ENCODE assay signal across 8 cellular contexts in genomic region chr2:152718909-152719645, GRCh38. TPM values are rescaled to one million over a fixed set of nuclear protein-coding genes. Genes with fewer than 3 reads are reported as not detected.
DNase-seq lines count a peak whose midpoint lies in the region; ATAC-seq and TF ChIP-seq lines count a peak whose summit lies in the region.

No MANE protein-coding gene starts in this region.

- ATAC-seq in GM18511 (IDR thresholded peaks at IDR 0.05; ENCODE audit: unreplicated experiment) (peak; percentile 29), HG02943 (IDR thresholded peaks at IDR 0.05; ENCODE audit: low read depth, unreplicated experiment) (peak; percentile 32)
- no peak for ATAC-seq in natural killer cell treated with Interleukin-12 subunit alpha and Interleukin-12 subunit beta and Interleukin-15 and Interleukin-18, amount 100 ng/mL, for 72 hours

- H3K36me3 Mint-ChIP-seq in natural killer cell treated with Interleukin-12 subunit alpha and Interleukin-12 subunit beta and Interleukin-15 and Interleukin-18, amount 100 ng/mL, for 72 hours = peaks cover 23% of the 10 kb centered on the region

- H3K9me3 ChIP-seq in BE2C = no peaks in the 10 kb centered on the region

- H3K4me3 Mint-ChIP-seq in natural killer cell treated with Interleukin-12 subunit alpha and Interleukin-12 subunit beta and Interleukin-15 and Interleukin-18, amount 100 ng/mL, for 72 hours = peak overlapping the region; percentile 100

- TF ChIP-seq POLR2A in erythroblast (IDR thresholded peaks at IDR 0.05; ENCODE audit: low read length) = peak; percentile 78

- H3K36me3 ChIP-seq in BE2C = peaks cover 7% of the 10 kb centered on the region; the same call in 1 of the 2 replicates

- DNase-seq in BE2C = peak; percentile 56
- peak; percentile 28 for DNase-seq in NCI-H1436 treated with DMSO at 0.1 percent for 48 hours (lab: John Stamatoyannopoulos, UW)
- DNase-seq in SW 1271 (lab: John Stamatoyannopoulos, UW) = peak; percentile 25 to 74
- peak; percentile 90 to 91 for DNase-seq in erythroblast (lab: John Stamatoyannopoulos, UW)
- no peak for DNase-seq in natural killer cell treated with Interleukin-12 subunit alpha and Interleukin-12 subunit beta and Interleukin-15 and Interleukin-18, amount 100 ng/mL, for 72 hours (ENCODE audit: low spot score)
- no peak for DNase-seq in middle frontal gyrus (ENCODE audit: extremely low spot score, low spot score)

- H3K27ac Mint-ChIP-seq in natural killer cell treated with Interleukin-12 subunit alpha and Interleukin-12 subunit beta and Interleukin-15 and Interleukin-18, amount 100 ng/mL, for 72 hours = peak overlapping the region; percentile 93 to 96

- no peaks in the 10 kb centered on the region for H3K4me1 ChIP-seq in BE2C

- no peaks in the 10 kb centered on the region for H3K27me3 ChIP-seq in BE2C

- no peaks in the 10 kb centered on the region for H3K9me3 Mint-ChIP-seq in natural killer cell treated with Interleukin-12 subunit alpha and Interleukin-12 subunit beta and Interleukin-15 and Interleukin-18, amount 100 ng/mL, for 72 hours

- H3K27me3 Mint-ChIP-seq in natural killer cell treated with Interleukin-12 subunit alpha and Interleukin-12 subunit beta and Interleukin-15 and Interleukin-18, amount 100 ng/mL, for 72 hours = no peaks in the 10 kb centered on the region

- H3K4me3 ChIP-seq in BE2C (ENCODE audit: low read depth, low read length) = peak overlapping the region; percentile 89

- TF ChIP-seq CTCF in BE2C (IDR thresholded peaks at IDR 0.05; ENCODE audit: low read depth, low read length) = no peak

- peaks cover 36 to 53% of the 10 kb centered on the region in 2 donors for H3K4me1 Mint-ChIP-seq in natural killer cell treated with Interleukin-12 subunit alpha and Interleukin-12 subunit beta and Interleukin-15 and Interleukin-18, amount 100 ng/mL, for 72 hours (ENCODE audit: low read depth in 2 of 2)

RNA-seq across cellular contexts. Expression of gene ARL6IP6, which starts 0.7 kb away (rescaled TPM):
- 8.8 TPM for polyA plus RNA-seq in BE2C (2012; ENCODE audit: insufficient read depth, insufficient read length, low read depth)
- 10 to 100 TPM; 22.3 to 24.0 TPM for total RNA-seq in natural killer cell treated with Interleukin-12 subunit alpha and Interleukin-12 subunit beta and Interleukin-15 and Interleukin-18, amount 100 ng/mL, for 72 hours

RNA-seq across cellular contexts. Expression of gene PRPF40A, which starts 1.8 kb away (rescaled TPM):
- polyA plus RNA-seq in BE2C (2012; ENCODE audit: insufficient read depth, insufficient read length, low read depth) = 50.1 TPM
- 100 to 1,000 TPM; 124 to 150 TPM for total RNA-seq in natural killer cell treated with Interleukin-12 subunit alpha and Interleukin-12 subunit beta and Interleukin-15 and Interleukin-18, amount 100 ng/mL, for 72 hours

Comparison
In these comparisons a context has a peak if more than half of its experiments do, and no peak if none do; other contexts are left out.
1. DNase-seq: peak in BE2C (single experiment), NCI-H1436 treated with DMSO at 0.1 percent for 48 hours (single experiment), SW 1271 (2 of 2) and erythroblast (2 of 2); none in natural killer cell treated with Interleukin-12 subunit alpha and Interleukin-12 subunit beta and Interleukin-15 and Interleukin-18, amount 100 ng/mL, for 72 hours (single experiment) and middle frontal gyrus (single experiment).
2. ATAC-seq: peak in GM18511 (single experiment) and HG02943 (single experiment); none in natural killer cell treated with Interleukin-12 subunit alpha and Interleukin-12 subunit beta and Interleukin-15 and Interleukin-18, amount 100 ng/mL, for 72 hours (0 of 2).